In the genomic region with DNA sequence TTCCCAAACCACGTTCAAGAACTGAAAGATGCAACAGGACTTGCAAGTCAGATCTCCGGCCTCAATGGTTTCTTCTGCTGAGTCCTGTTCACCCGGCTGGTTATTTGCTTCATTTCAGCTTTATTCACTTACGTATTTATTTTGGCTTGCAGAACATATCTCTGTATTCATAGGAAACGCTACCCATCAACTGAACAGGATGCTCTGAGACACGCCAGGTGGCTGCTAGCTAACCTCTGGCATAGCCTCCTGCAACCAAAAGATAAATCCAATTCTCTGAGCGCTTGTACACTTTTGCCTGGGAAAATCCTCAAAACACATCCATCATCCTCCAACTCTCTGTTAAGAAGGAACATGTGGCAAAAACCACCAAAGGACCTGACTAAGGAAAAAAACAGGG, we compare ENCODE assay signal across 21 cellular contexts.
"Had no signal": no experiment of that assay in that cellular context is flagged by ENCODE, and none has a peak within 500 bp of the region (broad histone marks: within the 10 kb centered on the region; RNA-seq: fewer than 3 reads in every experiment).

No MANE protein-coding gene starts in this region.

- H3K4me3 ChIP-seq: MG63, Peyer's patch, SJSA1, SK-N-MC had no signal

- H3K27ac ChIP-seq: HL-60, Peyer's patch, SJSA1, SK-N-MC had no signal

- H3K36me3 ChIP-seq: MG63, Peyer's patch, SJSA1 had no signal

- H3K9me3 ChIP-seq: MG63, Peyer's patch, SJSA1 had no signal

- H3K4me1 ChIP-seq: Peyer's patch had no signal

- H3K27me3 ChIP-seq: MG63, Peyer's patch, SJSA1 had no signal

- DNase-seq: KBM-7; MG63; NCI-H1092; NCI-H1105 treated with DMSO at 0.1 percent for 48 hours; NCI-H1417 treated with DMSO at 0.1 percent for 48 hours; NCI-H146; NCI-H1694 treated with DMSO at 0.1 percent for 48 hours; NCI-H1930; NCI-H2081; NCI-H2107; NCI-H2227 treated with DMSO at 0.1 percent for 48 hours; NCI-H526 treated with DMSO at 0.1 percent for 48 hours; NCI-H748 treated with DMSO at 0.1 percent for 48 hours; NK-92 treated with Interleukin-12 subunit alpha and Interleukin-12 subunit beta, amount 100 ng/mL, for 24 hours; PC-3; Peyer's patch; Right ventricle myocardium superior; SIG-M5 had no signal
